ENCODE assay signal across 1 cellular context in the genomic region with DNA sequence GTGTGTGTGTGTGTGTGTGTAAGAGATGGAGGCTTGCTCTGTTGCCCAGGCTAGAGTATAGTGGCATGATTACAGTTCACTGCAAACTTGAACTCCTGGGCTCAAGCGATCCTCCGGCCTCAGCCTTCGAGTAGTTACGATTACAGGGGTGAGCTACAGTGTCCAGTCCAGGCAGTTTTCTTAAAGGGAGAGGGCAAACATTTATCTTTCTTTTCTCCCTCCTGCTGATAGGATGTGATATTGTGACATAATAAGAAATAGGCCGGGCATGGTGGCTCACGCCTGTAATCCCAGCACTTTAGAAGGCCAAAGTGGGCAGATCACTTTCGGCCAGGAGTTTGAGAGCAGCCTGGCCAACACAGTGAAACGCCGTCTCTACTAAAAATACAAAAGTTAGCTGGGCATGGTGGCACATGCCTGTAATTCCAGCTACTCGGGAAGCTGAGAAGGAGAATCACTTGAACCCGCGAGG.
TF ChIP-seq lines count a peak whose summit lies in the region.

No MANE protein-coding gene starts in this region.

TF ChIP-seq in A549, 52 proteins besides CTCF, POLR2A, EP300 and RAD21 (continued from another document):
- TF ChIP-seq, protein P1, sequence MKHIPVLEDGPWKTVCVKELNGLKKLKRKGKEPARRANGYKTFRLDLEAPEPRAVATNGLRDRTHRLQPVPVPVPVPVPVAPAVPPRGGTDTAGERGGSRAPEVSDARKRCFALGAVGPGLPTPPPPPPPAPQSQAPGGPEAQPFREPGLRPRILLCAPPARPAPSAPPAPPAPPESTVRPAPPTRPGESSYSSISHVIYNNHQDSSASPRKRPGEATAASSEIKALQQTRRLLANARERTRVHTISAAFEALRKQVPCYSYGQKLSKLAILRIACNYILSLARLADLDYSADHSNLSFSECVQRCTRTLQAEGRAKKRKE (CRISPR knock-in tag; IDR thresholded peaks at IDR 0.05; ENCODE audit: low read depth), result no peak
- TF ChIP-seq TFCP2L1 (CRISPR knock-in tag; IDR thresholded peaks at IDR 0.05), result no peak
- TF ChIP-seq PHF8 (IDR thresholded peaks at IDR 0.05; ENCODE audit: borderline replicate concordance, low read depth), result no peak
